In the genomic region with DNA sequence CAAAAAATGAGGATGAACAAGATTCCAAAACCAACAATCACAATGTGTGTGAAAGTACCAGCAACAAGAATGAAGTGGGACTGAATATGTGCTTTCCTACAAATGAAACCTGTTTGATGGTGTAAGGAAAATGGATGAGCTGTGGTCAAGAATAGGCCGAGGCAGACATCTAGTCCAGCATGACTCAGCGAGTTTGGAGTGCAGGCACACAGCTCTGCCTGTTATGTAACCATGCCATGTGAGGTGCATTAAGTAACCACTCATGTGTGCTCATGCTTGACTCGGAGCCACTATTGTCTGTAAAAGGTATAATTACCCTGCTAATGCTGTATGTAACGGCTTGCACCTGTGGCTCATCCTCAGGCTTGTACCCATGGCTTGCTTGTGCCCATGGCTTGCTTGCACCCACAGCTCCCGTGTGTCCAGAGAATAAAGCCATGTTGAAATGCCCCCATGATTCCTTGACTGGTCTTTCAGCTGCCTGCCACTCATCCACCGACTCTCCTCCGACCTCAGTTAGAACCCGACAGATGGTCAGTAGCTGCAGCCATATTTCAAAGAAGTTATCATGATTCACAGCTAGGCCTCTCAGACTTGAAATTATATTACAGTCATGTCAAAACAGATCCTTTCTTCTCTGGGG, we compare ENCODE assay signal across 11 cellular contexts.
DNase-seq lines count a peak whose midpoint lies in the region; ATAC-seq, FAIRE-seq and TF ChIP-seq lines count a peak whose summit lies in the region.
"Had no signal": no experiment of that assay in that cellular context is flagged by ENCODE, and none has a peak within 500 bp of the region (broad histone marks: within the 10 kb centered on the region; RNA-seq: fewer than 3 reads in every experiment).

No MANE protein-coding gene starts in this region.

- H3F3A ChIP-seq in PC-3 (ENCODE audit: low read length, unreplicated experiment) = no peaks in the 10 kb centered on the region

- H3K4me1 ChIP-seq in PC-3 (ENCODE audit: insufficient read depth, low read length) = peaks cover 6% of the 10 kb centered on the region; the same call in 1 of the 2 replicates

- DNase-seq in AG04450 (ENCODE audit: low read depth, low spot score) (peak; percentile 44), GF-D8 (lab: John Stamatoyannopoulos, UW) (peak; percentile 25), SHP77 (lab: John Stamatoyannopoulos, UW) (peak; percentile 75 to 80), glomerular visceral epithelial cell (ENCODE audit: extremely low spot score) (peak; percentile 69), H54 (ENCODE audit: insufficient read length, low spot score) (no peak), NCI-H1436 (lab: John Stamatoyannopoulos, UW) (no peak), PC-3 (no peak)
- DNase-seq: activated T-cell treated with anti-CD3 and anti-CD28 coated beads, Interleukin-2, amount 50 U/mL, for 4 hours; esophagus squamous epithelium; GDM1 had no signal

- ATAC-seq in HG03520 (IDR thresholded peaks at IDR 0.05; ENCODE audit: unreplicated experiment) (no peak), PC-3 (no peak)
- ATAC-seq: activated T-cell treated with anti-CD3 and anti-CD28 coated beads, Interleukin-2, amount 50 U/mL, for 4 hours had no signal

- no peak overlapping the region for H3K4me2 ChIP-seq in PC-3 (ENCODE audit: low read length)

- H3K9me2 ChIP-seq in PC-3 (replicated peaks; ENCODE audit: low read length) = no peaks in the 10 kb centered on the region

- no peak for TF ChIP-seq CTCF in AG04450 (IDR thresholded peaks at IDR 0.05; ENCODE audit: low read depth, low read length)
- TF ChIP-seq CTCF in PC-3 (conservative IDR thresholded peaks at IDR 0.05; ENCODE audit: low read depth, low read length) = no peak

- H3K79me2 ChIP-seq in PC-3 (ENCODE audit: low read length) = no peaks in the 10 kb centered on the region

- CTCF ChIA-PET in AG04450 (lab: Charles Lee) (interaction anchor here (0.8 to 1.2 kb wide), 3 partner anchors 13 to 258 kb away, joined by 3 to 8 read pairs (median 4); no protein-coding TSS in a partner anchor), PC-3 (lab: Charles Lee) (no interaction called here)

- H3K36me3 ChIP-seq in PC-3 (ENCODE audit: low read depth, low read length) = no peaks in the 10 kb centered on the region; the same call in 1 of the 2 replicates
- H3K36me3 ChIP-seq: esophagus squamous epithelium had no signal

- intact Hi-C loops in PC-3 (cut with micrococcal nuclease) = no loop called here

- no peak overlapping the region for H3K9ac ChIP-seq in PC-3 (ENCODE audit: low read length)

- BruUV-seq in PC-3 (replicated peaks; lab: Mats Ljungman, UMichigan) = no TSS peak

- peaks cover 5% of the 10 kb centered on the region; the same call in 1 of the 2 replicates for H3K9me3 ChIP-seq in AG04450 (ENCODE audit: control insufficient read depth, insufficient read depth, low read length)
- H3K9me3 ChIP-seq in PC-3 (ENCODE audit: low read length) = no peaks in the 10 kb centered on the region
- H3K9me3 ChIP-seq: esophagus squamous epithelium had no signal

- no peaks in the 10 kb centered on the region for H4K20me1 ChIP-seq in PC-3 (ENCODE audit: low read length)

- POLR2A ChIA-PET in AG04450 (lab: Yijun Ruan, JAX) = no interaction called here
- POLR2A ChIA-PET in PC-3 (lab: Charles Lee; ENCODE audit: unreplicated experiment) = no interaction called here

- H3K4me3 ChIP-seq in AG04450 (ENCODE audit: low read depth, low read length) = no peak overlapping the region
- H3K4me3 ChIP-seq in PC-3 (ENCODE audit: low read length) = no peak overlapping the region
- H3K4me3 ChIP-seq: esophagus squamous epithelium had no signal

- H2AFZ ChIP-seq in PC-3 (ENCODE audit: low read length) = no peak overlapping the region

- H3K27ac ChIP-seq in AG04450 (ENCODE audit: low read depth, low read length) = no peak overlapping the region
- no peak overlapping the region for H3K27ac ChIP-seq in PC-3 (ENCODE audit: low read length)
- H3K27ac ChIP-seq: esophagus squamous epithelium had no signal

- H3K27me3 ChIP-seq in AG04450 (ENCODE audit: control insufficient read depth, insufficient read depth, low read length) (no peaks in the 10 kb centered on the region), PC-3 (ENCODE audit: low read length) (no peaks in the 10 kb centered on the region)
- H3K27me3 ChIP-seq: esophagus squamous epithelium had no signal

- no peak for TF ChIP-seq POLR2A in H54 (IDR thresholded peaks at IDR 0.05; ENCODE audit: low read depth, low read length)

- no peak for FAIRE-seq in H54 (lab: Jason Lieb, UNC)

Comparison
In these comparisons a context has a peak if more than half of its experiments do, and no peak if none do; other contexts are left out.
1. DNase-seq: peak in AG04450 (single experiment), GF-D8 (single experiment), SHP77 (2 of 2) and glomerular visceral epithelial cell (single experiment); none in H54 (single experiment), NCI-H1436 (single experiment) and PC-3 (single experiment).